Comparison of ENCODE assay signal across 9 cellular contexts in the genomic region with DNA sequence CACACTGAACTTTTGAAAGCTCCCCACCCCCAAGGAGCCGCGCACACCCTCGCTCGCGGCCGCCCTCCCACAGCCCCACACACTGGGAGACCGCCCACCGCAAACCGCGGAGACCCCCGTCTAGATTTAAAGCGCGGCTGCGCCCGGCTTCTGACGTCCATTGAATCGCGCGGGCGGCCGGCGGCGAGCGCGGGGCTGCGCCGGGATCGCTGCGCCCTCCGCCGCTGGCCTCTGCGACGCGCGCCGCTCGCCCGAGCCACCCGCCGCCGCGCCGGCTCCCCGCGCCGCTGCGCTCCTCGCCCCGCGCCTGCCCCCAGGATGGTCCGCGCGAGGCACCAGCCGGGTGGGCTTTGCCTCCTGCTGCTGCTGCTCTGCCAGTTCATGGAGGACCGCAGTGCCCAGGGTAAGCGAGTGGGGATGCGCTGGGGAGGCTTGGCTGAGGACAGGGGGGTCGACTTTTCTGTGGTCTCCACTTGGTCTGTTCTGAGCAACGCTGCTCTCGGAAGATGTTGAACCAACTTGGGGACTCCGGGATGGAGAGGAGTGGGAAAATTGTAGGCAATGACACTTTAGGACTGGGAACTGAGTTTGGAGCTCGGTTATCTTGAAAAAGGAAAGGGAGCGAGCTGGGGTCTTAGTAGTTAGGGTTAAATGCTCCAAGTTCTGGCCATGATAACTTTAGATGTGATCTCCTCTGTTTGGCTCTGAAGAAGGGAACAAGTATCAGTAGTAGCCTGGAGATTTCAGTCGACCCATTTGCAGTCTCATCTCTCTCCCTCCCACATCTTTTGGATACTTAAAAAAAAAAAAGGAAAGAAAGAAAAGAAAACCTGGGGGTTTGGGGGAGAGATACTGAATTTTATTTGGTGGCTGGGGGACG. TPM values are rescaled to one million over a fixed set of nuclear protein-coding genes. Genes with fewer than 3 reads are reported as not detected.
DNase-seq lines count a peak whose midpoint lies in the region; ATAC-seq, FAIRE-seq and TF ChIP-seq lines count a peak whose summit lies in the region.
"Had no signal": no experiment of that assay in that cellular context is flagged by ENCODE, and none has a peak within 500 bp of the region (broad histone marks: within the 10 kb centered on the region; RNA-seq: fewer than 3 reads in every experiment).

TSS of gene FST (plus strand) at position 156 of the 880 bp plus-strand sequence. CDS start at position 319, 163 bp downstream.

- H3K9me3 ChIP-seq in ES-I3 (ENCODE audit: control insufficient read depth, insufficient read depth, low read length), result no peaks in the 10 kb centered on the region
- H3K9me3 ChIP-seq in GM12878 (replicated peaks; ENCODE audit: control insufficient read depth, insufficient read depth, low read length), result no peaks in the 10 kb centered on the region

- H3K27me3 ChIP-seq in GM12878 (replicated peaks in 1 of 2; ENCODE audit: control insufficient read depth in 2 of 2, insufficient read depth in 2 of 2, low read length in 1 of 2), result peaks cover 4 to 19% of the 10 kb centered on the region in 2 experiments

- no TSS peak for BruUV-seq in GM12878 (replicated peaks; lab: Mats Ljungman, UMichigan)

- H3K4me2 ChIP-seq in GM12878 (ENCODE audit: control insufficient read depth, insufficient read depth), result peak within 1 kb of the TSS; percentile 79

- intact Hi-C loops in GM12878 (cut with micrococcal nuclease; ENCODE audit: unreplicated experiment), result loop anchor here (5.0 kb wide), 2 partner anchors 82 to 937 kb away; partner anchors contain the start of gene NDUFS4

- no peaks in the 10 kb centered on the region for H3K79me2 ChIP-seq in GM12878 (ENCODE audit: control insufficient read depth, insufficient read depth, low read length)

- H3K4me1 ChIP-seq in ES-I3 (ENCODE audit: insufficient read depth, low read length) (peaks cover 7% of the 10 kb centered on the region), GM12878 (ENCODE audit: control insufficient read depth, insufficient read depth, low read length) (peaks cover 8% of the 10 kb centered on the region)

- CTCF ChIA-PET in GM12878 (lab: Yijun Ruan, JAX), result interaction anchor here (0.8 to 3.4 kb wide), 3 partner anchors 748 to 1019 kb away, joined by 3 to 14 read pairs (median 14); no protein-coding TSS in a partner anchor

- peak; percentile 7; the same call in 1 of the 3 replicates for ATAC-seq in GM12878

- no peak for FAIRE-seq in GM12878 (lab: Jason Lieb, UNC)

- in situ Hi-C loops in GM12878 (cut with MboI), result loop anchor here (5.0 kb wide), 1 partner anchor 747 kb away; no protein-coding TSS in a partner anchor

- H3K9me3 Mint-ChIP-seq in immature natural killer cell, result peaks cover 0 to 4% (median 0%) of the 10 kb centered on the region in 6 donors

- no peak for TF ChIP-seq EP300 in GM12878 (IDR thresholded peaks at IDR 0.05; ENCODE audit: borderline replicate concordance in 1 of 2, control insufficient read depth in 1 of 2, low read depth in 2 of 2, low read length in 2 of 2)

- RAD21 ChIA-PET in GM12878 (lab: Charles Lee; ENCODE audit: unreplicated experiment), result interaction anchor here (0.9 to 1.2 kb wide), 2 partner anchors 389 to 523 kb away, joined by 3 read pairs; no protein-coding TSS in a partner anchor

- peaks cover 15% of the 10 kb centered on the region; the same call in 1 of the 2 replicates for H3K36me3 ChIP-seq in ES-I3 (ENCODE audit: insufficient read depth, low read length)
- no peaks in the 10 kb centered on the region for H3K36me3 ChIP-seq in GM12878 (ENCODE audit: control insufficient read depth in 2 of 2, insufficient read depth in 2 of 2, low read length in 1 of 2)

- peak within 1 kb of the TSS; percentile 83 to 97 (median 90) for H3K4me3 Mint-ChIP-seq in immature natural killer cell

- no peak within 1 kb of the TSS for H2AFZ ChIP-seq in GM12878 (ENCODE audit: control insufficient read depth, low read depth, low read length)

- H3K9ac ChIP-seq in ES-I3 (ENCODE audit: low read depth, low read length) (peak within 1 kb of the TSS; percentile 94), GM12878 (ENCODE audit: control insufficient read depth, insufficient read depth, low read length) (no peak within 1 kb of the TSS)

- H3K36me3 Mint-ChIP-seq in immature natural killer cell, result peaks cover 0 to 4% (median 0%) of the 10 kb centered on the region in 3 donors

- H3K27ac Mint-ChIP-seq in immature natural killer cell, result peak within 1 kb of the TSS in 2 of 6 donors; percentile 3 to 6

- peaks cover 5 to 39% (median 12%) of the 10 kb centered on the region in 3 donors for H3K27me3 Mint-ChIP-seq in immature natural killer cell (ENCODE audit: low read depth in 3 of 3)

- SMC1A ChIA-PET in GM12878 (lab: Charles Lee; ENCODE audit: uncharacterized antibody, unreplicated experiment), result interaction anchor here (0.6 to 1.4 kb wide), 4 partner anchors 11 to 753 kb away, joined by 3 to 5 read pairs (median 3); no protein-coding TSS in a partner anchor

- no peak within 1 kb of the TSS for H3K27ac ChIP-seq in GM12878 (ENCODE audit: control insufficient read depth, insufficient read depth)

- TF ChIP-seq POLR2A in GM12878 (IDR thresholded peaks at IDR 0.05; ENCODE audit: low read depth, low read length), result no peak

- TF ChIP-seq RAD21 in GM12878 (IDR thresholded peaks at IDR 0.05; ENCODE audit: insufficient read depth, low read depth, low read length), result no peak

- H3K4me1 Mint-ChIP-seq in immature natural killer cell, result peaks cover 41 to 53% of the 10 kb centered on the region in 2 donors

- peak; percentile 15 for DNase-seq in M059J (ENCODE audit: low read depth)
- no peak for DNase-seq in GM12878 (ENCODE audit: low read depth, low spot score)
- no peak for DNase-seq in immature natural killer cell
- DNase-seq in stimulated activated CD8-positive, alpha-beta memory T cell treated with anti-CD3 and anti-CD28 coated beads, Interleukin-4, amount 100 ng/mL, for 48 hours, result peak; percentile 31
- DNase-seq in C1 segment of cervical spinal cord (lab: John Stamatoyannopoulos, UW), result no peak
- DNase-seq in nucleus accumbens (lab: John Stamatoyannopoulos, UW), result no peak
- DNase-seq in NOMO-1 (lab: John Stamatoyannopoulos, UW; ENCODE audit: unreplicated experiment in 2 of 2), result no peak

- TF ChIP-seq CTCF in GM12878 (IDR thresholded peaks at IDR 0.05 in 2 of 3, conservative IDR thresholded peaks at IDR 0.05 in 1 of 3; ENCODE audit: control insufficient read depth in 2 of 3, extremely low read depth in 1 of 3, insufficient read depth in 1 of 3, low read depth in 3 of 3, low read length in 3 of 3), result no peak

- peak within 1 kb of the TSS; percentile 71 for H3K4me3 ChIP-seq in GM12878

- POLR2A ChIA-PET in GM12878 (lab: Charles Lee), result no interaction called here

- 6% methylated on average over 26 of the region's 65 CpGs for WGBS in GM12878 (ENCODE audit: insufficient coverage, insufficient replicate concordance, low lambda C conversion rate, missing lambda C conversion rate)

- no peaks in the 10 kb centered on the region for H4K20me1 ChIP-seq in GM12878 (ENCODE audit: control insufficient read depth, insufficient read depth)

TF ChIP-seq in GM12878, 131 proteins besides CTCF, POLR2A, EP300 and RAD21:
- TF ChIP-seq SUZ12 (IDR thresholded peaks at IDR 0.05; ENCODE audit: unreplicated experiment), result peak; percentile 16
- peak; percentile 82 for TF ChIP-seq HDAC6 (IDR thresholded peaks at IDR 0.05; ENCODE audit: unreplicated experiment)
- TF ChIP-seq PAX5 (IDR thresholded peaks at IDR 0.05; ENCODE audit: borderline replicate concordance, low read depth, low read length), result no peak
- TF ChIP-seq EZH2 (IDR thresholded peaks at IDR 0.05; ENCODE audit: borderline replicate concordance, control insufficient read depth, low read depth, low read length), result peak; percentile 22; the same call in 1 of the 2 replicates
- TF ChIP-seq, protein P1, sequence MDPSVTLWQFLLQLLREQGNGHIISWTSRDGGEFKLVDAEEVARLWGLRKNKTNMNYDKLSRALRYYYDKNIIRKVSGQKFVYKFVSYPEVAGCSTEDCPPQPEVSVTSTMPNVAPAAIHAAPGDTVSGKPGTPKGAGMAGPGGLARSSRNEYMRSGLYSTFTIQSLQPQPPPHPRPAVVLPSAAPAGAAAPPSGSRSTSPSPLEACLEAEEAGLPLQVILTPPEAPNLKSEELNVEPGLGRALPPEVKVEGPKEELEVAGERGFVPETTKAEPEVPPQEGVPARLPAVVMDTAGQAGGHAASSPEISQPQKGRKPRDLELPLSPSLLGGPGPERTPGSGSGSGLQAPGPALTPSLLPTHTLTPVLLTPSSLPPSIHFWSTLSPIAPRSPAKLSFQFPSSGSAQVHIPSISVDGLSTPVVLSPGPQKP (IDR thresholded peaks at IDR 0.05; ENCODE audit: low read depth, low read length), result no peak

RNA-seq across cellular contexts. Expression of gene FST, which starts in this region (rescaled TPM):
- 0.99 and 6.8 TPM in 2 replicates for total RNA-seq in M059J (2014; rRNA removed; shearing (Covaris generic))
- total RNA-seq in GM12878 (2013; cell fraction: nucleolus; rRNA removed), result not detected in 2 replicates
- not detected in 2 replicates for total RNA-seq in GM12878 (2014; rRNA removed)
- total RNA-seq in GM12878 (2014; rRNA removed; fragmentation: Illumina TruSeq; extraction: Trizol), result not detected in 2 replicates
- total RNA-seq in GM12878 (2021), result 0.23 and 0.43 TPM in 2 replicates
- polyA plus RNA-seq in GM12878 (2011; ENCODE audit: low read depth), result not detected
- polyA plus RNA-seq in GM12878 (2011; rRNA removed), result not detected in 2 replicates
- not detected in 2 replicates for polyA plus RNA-seq in GM12878 (2011; cell fraction: cytosol; rRNA removed)
- polyA plus RNA-seq in GM12878 (2011; cell fraction: nucleus; rRNA removed), result not detected in 2 replicates
- polyA plus RNA-seq in GM12878 (2012), result not detected in 2 replicates
- polyA plus RNA-seq in GM12878 (2014; fragmentation: Illumina TruSeq; extraction: Trizol), result not detected in 2 replicates
- polyA plus RNA-seq in GM12878 (2014; fragmentation: Nextera tagmentation; extraction: Ambion mirVana), result not detected
- not detected in 2 replicates for polyA plus RNA-seq in GM12878 (2014; rRNA removed)
- polyA plus RNA-seq in GM12878 (2016; fragmentation: Nextera tagmentation; extraction: Ambion mirVana), result not detected
- not detected in 2 replicates for polyA minus RNA-seq in GM12878 (2011; rRNA and poly(A)+ RNA removed)
- not detected in 2 replicates for polyA minus RNA-seq in GM12878 (2011; cell fraction: cytosol; rRNA and poly(A)+ RNA removed)
- polyA minus RNA-seq in GM12878 (2011; cell fraction: nucleus; rRNA and poly(A)+ RNA removed), result not detected in 2 replicates
- not detected for polyA plus RNA-seq in immature natural killer cell
- total RNA-seq: T-helper 2 cell treated with Interferon-gamma antibody and Interleukin-4, amounts not matched to agents 100 ng/mL and 5 ng/mL, for 36 hours had no signal

Comparison
In these comparisons a context has a peak if more than half of its experiments do, and no peak if none do; other contexts are left out.
1. Peak in ATAC-seq, H3K4me3 ChIP-seq and H3K4me2 ChIP-seq in GM12878; RNA of the gene not detected or under 1 TPM.
2. DNase-seq: peak in M059J (single experiment) and stimulated activated CD8-positive, alpha-beta memory T cell treated with anti-CD3 and anti-CD28 coated beads, Interleukin-4, amount 100 ng/mL, for 48 hours (single experiment); none in GM12878 (single experiment), immature natural killer cell (0 of 3), C1 segment of cervical spinal cord (0 of 14), nucleus accumbens (0 of 56) and NOMO-1 (0 of 2).